18 cellular contexts compared by ENCODE assay signal in the genomic region with DNA sequence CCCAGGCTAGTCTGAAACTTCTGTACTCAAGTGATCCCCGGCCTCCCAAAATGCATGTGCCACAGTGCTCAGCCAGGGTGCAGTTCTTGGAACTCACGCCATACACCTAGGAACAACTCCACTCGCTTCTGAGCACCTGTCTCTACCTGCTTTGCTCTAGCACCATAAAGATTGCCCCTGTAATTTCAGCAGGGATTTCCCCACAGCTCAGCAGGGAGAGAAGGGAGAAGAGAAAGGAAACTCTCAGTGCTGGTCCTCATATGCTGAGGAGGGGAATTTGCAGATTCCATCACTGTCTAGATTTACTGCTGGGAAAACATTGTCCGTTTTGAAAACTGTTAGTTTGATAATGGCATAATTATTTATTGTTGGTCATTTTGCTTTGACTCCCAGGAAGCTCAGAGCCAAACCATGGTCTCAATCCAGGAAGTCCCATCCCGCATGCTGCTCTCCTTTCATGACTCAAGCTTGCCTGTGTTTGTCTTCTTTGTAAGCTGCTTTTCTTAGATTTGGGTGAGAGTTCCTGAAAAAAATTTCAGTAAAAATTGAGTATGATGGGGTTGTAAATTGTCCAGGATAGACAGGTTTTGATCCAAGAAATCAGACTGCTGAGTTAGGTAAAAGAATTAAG. TPM values are rescaled to one million over a fixed set of nuclear protein-coding genes. Genes with fewer than 3 reads are reported as not detected.
DNase-seq lines count a peak whose midpoint lies in the region; ATAC-seq, FAIRE-seq and TF ChIP-seq lines count a peak whose summit lies in the region.
"Had no signal": no experiment of that assay in that cellular context is flagged by ENCODE, and none has a peak within 500 bp of the region (broad histone marks: within the 10 kb centered on the region; RNA-seq: fewer than 3 reads in every experiment).

No MANE protein-coding gene starts in this region.

- peak; percentile 86 for FAIRE-seq in GM12892 (lab: Jason Lieb, UNC)
- FAIRE-seq: endothelial cell of umbilical vein had no signal

- peaks cover 9% of the 10 kb centered on the region for H3K27me3 Mint-ChIP-seq in activated T-helper 2 cell treated with anti-CD3 and anti-CD28 coated beads, Interferon-gamma antibody, Interleukin-2, Interleukin-4, amounts not matched to agents 10 μg/mL and 5 μg/mL and 100 μg/mL, durations not matched to agents 14 hours and 24 hours and 36 hours (ENCODE audit: low read depth)

- no peaks in the 10 kb centered on the region for H3K36me3 Mint-ChIP-seq in activated T-helper 2 cell treated with anti-CD3 and anti-CD28 coated beads, Interferon-gamma antibody, Interleukin-2, Interleukin-4, amounts not matched to agents 10 μg/mL and 5 μg/mL and 100 μg/mL, durations not matched to agents 14 hours and 24 hours and 36 hours (ENCODE audit: low read depth)
- H3K36me3 Mint-ChIP-seq: CD4-positive, CD25-positive, alpha-beta regulatory T cell had no signal

- H3K4me3 ChIP-seq in MM.1S (ENCODE audit: low read length) (no peak overlapping the region), epithelial cell of esophagus (ENCODE audit: low read length) (no peak overlapping the region), parathyroid adenoma (ENCODE audit: low read depth, low read length) (no peak overlapping the region)
- H3K4me3 ChIP-seq: left ventricle myocardium inferior, skin epidermis had no signal

- no peak for TF ChIP-seq POLR2A in GM12892 (IDR thresholded peaks at IDR 0.05; ENCODE audit: low read depth, low read length)

- H3K36me3 ChIP-seq in MM.1S (replicated peaks; ENCODE audit: insufficient read depth, low read length): no peaks in the 10 kb centered on the region
- H3K36me3 ChIP-seq in parathyroid adenoma (ENCODE audit: control insufficient read depth, insufficient read depth, low read length): no peaks in the 10 kb centered on the region
- H3K36me3 ChIP-seq: left ventricle myocardium inferior had no signal

- H2AFZ ChIP-seq in MM.1S (ENCODE audit: low read length) (no peak overlapping the region), parathyroid adenoma (peak overlapping the region; percentile 34)

- no peaks in the 10 kb centered on the region for H4K20me1 ChIP-seq in MM.1S (ENCODE audit: insufficient read depth, low read length)

- no peaks in the 10 kb centered on the region for H3K79me2 ChIP-seq in MM.1S (ENCODE audit: low read length)
- no peaks in the 10 kb centered on the region for H3K79me2 ChIP-seq in parathyroid adenoma

- H3K4me1 Mint-ChIP-seq in activated T-helper 2 cell treated with anti-CD3 and anti-CD28 coated beads, Interferon-gamma antibody, Interleukin-2, Interleukin-4, amounts not matched to agents 10 μg/mL and 5 μg/mL and 100 μg/mL, durations not matched to agents 14 hours and 24 hours and 36 hours (ENCODE audit: low read depth): peaks cover 10% of the 10 kb centered on the region
- H3K4me1 Mint-ChIP-seq: activated T-helper 17 cell treated with anti-CD3 and anti-CD28 coated beads, Interleukin-2, amount 50 U/mL, for 72 hours had no signal

- H3K4me1 ChIP-seq in MM.1S (ENCODE audit: low read length) (peaks cover 16% of the 10 kb centered on the region), parathyroid adenoma (peaks cover 3% of the 10 kb centered on the region)
- H3K4me1 ChIP-seq: left ventricle myocardium inferior had no signal

- intact Hi-C loops in activated T-helper 2 cell treated with anti-CD3 and anti-CD28 coated beads, Interferon-gamma antibody, Interleukin-2, Interleukin-4, amounts not matched to agents 10 μg/mL and 5 μg/mL and 100 μg/mL, durations not matched to agents 14 hours and 24 hours and 36 hours (cut with micrococcal nuclease): no loop called here

- H3F3A ChIP-seq in MM.1S (ENCODE audit: insufficient read depth, low read length): no peaks in the 10 kb centered on the region; the same call in 1 of the 2 replicates

- no peak overlapping the region for H3K27ac ChIP-seq in MM.1S (ENCODE audit: low read length)
- H3K27ac ChIP-seq in parathyroid adenoma: no peak overlapping the region
- H3K27ac ChIP-seq: left ventricle myocardium inferior, skin epidermis had no signal

- DNase-seq in GM12892 (ENCODE audit: insufficient read length) (no peak), MM.1S (no peak), epithelial cell of esophagus (ENCODE audit: low read depth) (peak; percentile 32), NCI-H1436 (lab: John Stamatoyannopoulos, UW) (no peak), amygdala (lab: John Stamatoyannopoulos, UW) (no peak)
- no peak for DNase-seq in activated T-helper 2 cell treated with anti-CD3 and anti-CD28 coated beads, Interferon-gamma antibody, Interleukin-2, Interleukin-4, amounts not matched to agents 10 μg/mL and 5 μg/mL and 100 μg/mL, durations not matched to agents 14 hours and 24 hours and 36 hours (ENCODE audit: low spot score)
- DNase-seq: activated CD4-positive, alpha-beta T cell treated with anti-CD3 and anti-CD28 coated beads, Interleukin-2, amount 10 ng/mL, durations not matched to agents 24 days and 14 days; GDM1; left ventricle myocardium inferior; NCI-H1105 treated with DMSO at 0.1 percent for 48 hours; NCI-H2227 treated with DMSO at 0.1 percent for 48 hours had no signal

- no peak for ATAC-seq in HG03342 (IDR thresholded peaks at IDR 0.05; ENCODE audit: unreplicated experiment)
- ATAC-seq: activated T-helper 17 cell treated with anti-CD3 and anti-CD28 coated beads, Interleukin-2, amount 50 U/mL, for 72 hours; Panc1 had no signal

- no peak overlapping the region for H3K27ac Mint-ChIP-seq in activated T-helper 2 cell treated with anti-CD3 and anti-CD28 coated beads, Interferon-gamma antibody, Interleukin-2, Interleukin-4, amounts not matched to agents 10 μg/mL and 5 μg/mL and 100 μg/mL, durations not matched to agents 14 hours and 24 hours and 36 hours
- H3K27ac Mint-ChIP-seq: activated CD4-positive, alpha-beta T cell treated with anti-CD3 and anti-CD28 coated beads, Interleukin-2, amount 10 ng/mL, durations not matched to agents 24 days and 14 days; activated T-helper 17 cell treated with anti-CD3 and anti-CD28 coated beads, Interleukin-2, amount 50 U/mL, for 72 hours had no signal

- H3K9me3 ChIP-seq in MM.1S (replicated peaks; ENCODE audit: insufficient read depth, low read length): no peaks in the 10 kb centered on the region
- no peaks in the 10 kb centered on the region for H3K9me3 ChIP-seq in parathyroid adenoma (ENCODE audit: control insufficient read depth, low read length)
- H3K9me3 ChIP-seq: left ventricle myocardium inferior had no signal

- TF ChIP-seq CTCF in MM.1S (IDR thresholded peaks at IDR 0.05; ENCODE audit: low read length) (no peak), epithelial cell of esophagus (IDR thresholded peaks at IDR 0.05; ENCODE audit: insufficient read depth, low read depth, low read length, missing control alignments) (no peak), parathyroid adenoma (IDR thresholded peaks at IDR 0.05) (no peak)

- no peaks in the 10 kb centered on the region for H3K9me3 Mint-ChIP-seq in activated T-helper 2 cell treated with anti-CD3 and anti-CD28 coated beads, Interferon-gamma antibody, Interleukin-2, Interleukin-4, amounts not matched to agents 10 μg/mL and 5 μg/mL and 100 μg/mL, durations not matched to agents 14 hours and 24 hours and 36 hours
- H3K9me3 Mint-ChIP-seq: activated CD4-positive, alpha-beta T cell treated with anti-CD3 and anti-CD28 coated beads, Interleukin-2, amount 10 ng/mL, durations not matched to agents 24 days and 14 days; activated T-helper 17 cell treated with anti-CD3 and anti-CD28 coated beads, Interleukin-2, amount 50 U/mL, for 72 hours had no signal

- no peaks in the 10 kb centered on the region for H3K27me3 ChIP-seq in MM.1S (replicated peaks; ENCODE audit: insufficient read depth, low read length)
- H3K27me3 ChIP-seq in parathyroid adenoma (ENCODE audit: control insufficient read depth, insufficient read depth, low read length): no peaks in the 10 kb centered on the region

- H3K9me2 ChIP-seq in MM.1S (replicated peaks; ENCODE audit: insufficient read depth, low read length): no peaks in the 10 kb centered on the region

- peak overlapping the region; percentile 38 for H3K4me2 ChIP-seq in MM.1S (ENCODE audit: low read depth, low read length)
- H3K4me2 ChIP-seq in parathyroid adenoma (ENCODE audit: low read length): no peak overlapping the region

- H3K9ac ChIP-seq in MM.1S (ENCODE audit: low read length) (no peak overlapping the region), parathyroid adenoma (no peak overlapping the region)

- H3K4me3 Mint-ChIP-seq in activated T-helper 2 cell treated with anti-CD3 and anti-CD28 coated beads, Interferon-gamma antibody, Interleukin-2, Interleukin-4, amounts not matched to agents 10 μg/mL and 5 μg/mL and 100 μg/mL, durations not matched to agents 14 hours and 24 hours and 36 hours (ENCODE audit: low read depth): no peak overlapping the region
- H3K4me3 Mint-ChIP-seq: activated CD4-positive, alpha-beta T cell treated with anti-CD3 and anti-CD28 coated beads, Interleukin-2, amount 10 ng/mL, durations not matched to agents 24 days and 14 days; activated T-helper 17 cell treated with anti-CD3 and anti-CD28 coated beads, Interleukin-2, amount 50 U/mL, for 72 hours; CD4-positive, CD25-positive, alpha-beta regulatory T cell had no signal

RNA-seq across cellular contexts. Expression of a gene that starts 24.2 kb away (rescaled TPM):
- not detected for polyA plus RNA-seq in GM12892 (2012; ENCODE audit: missing spikeins)
- 0.05 and 0.07 TPM in 2 replicates for total RNA-seq in activated T-helper 2 cell treated with anti-CD3 and anti-CD28 coated beads, Interferon-gamma antibody, Interleukin-2, Interleukin-4, amounts not matched to agents 10 μg/mL and 5 μg/mL and 100 μg/mL, durations not matched to agents 14 hours and 24 hours and 36 hours
- total RNA-seq: endothelial cell of umbilical vein, left ventricle myocardium inferior had no signal
- polyA plus RNA-seq: endothelial cell of umbilical vein had no signal
